Comparison of ENCODE assay signal across 21 cellular contexts in genomic region chr5:142317173-142317572, GRCh38. TPM values are rescaled to one million over a fixed set of nuclear protein-coding genes. Genes with fewer than 3 reads are reported as not detected.
A peak's percentile ranks its signal among the peaks of the same experiment; 100 is the strongest.
DNase-seq lines count a peak whose midpoint lies in the region; ATAC-seq and TF ChIP-seq lines count a peak whose summit lies in the region.
"Had no signal": no experiment of that assay in that cellular context is flagged by ENCODE, and none has a peak within 500 bp of the region (broad histone marks: within the 10 kb centered on the region; RNA-seq: fewer than 3 reads in every experiment).

No MANE protein-coding gene starts in this region.

- peaks cover 0 to 15% (median 0%) of the 10 kb centered on the region in 7 donors for H3K27me3 ChIP-seq in heart right ventricle
- no peaks in the 10 kb centered on the region for H3K27me3 ChIP-seq in osteoblast (ENCODE audit: insufficient read depth, low read length)

- DNase-seq in Right ventricle myocardium inferior (ENCODE audit: missing footprints), result no peak
- DNase-seq in cardiac septum (ENCODE audit: low spot score), result no peak
- no peak for DNase-seq in heart right ventricle
- DNase-seq in osteoblast (ENCODE audit: insufficient read length, low spot score, missing footprints), result no peak
- no peak for DNase-seq in RKO (ENCODE audit: low spot score)
- no peak for DNase-seq in DMS79 (lab: John Stamatoyannopoulos, UW)
- no peak for DNase-seq in stimulated activated CD4-positive, alpha-beta T cell treated with anti-CD3 and anti-CD28 coated beads, Interleukin-2, amount 100 ng/mL, for 48 hours
- DNase-seq in activated CD8-positive, alpha-beta T cell treated with anti-CD3 and anti-CD28 coated beads, Interleukin-2, amount 10 ng/mL, durations not matched to agents 7 days and 5 days, result no peak
- DNase-seq: activated CD4-positive, alpha-beta T cell treated with anti-CD3 and anti-CD28 coated beads for 1 hour; activated CD8-positive, alpha-beta memory T cell treated with anti-CD3 and anti-CD28 coated beads, Interleukin-2, amount 50 U/mL, for 48 hours; anterior cingulate cortex; GF-D8; HCEC 1CT; Karpas-422; kidney glomerular epithelial cell; NCI-H1105; PC-3; stimulated activated CD4-positive, alpha-beta T cell treated with anti-CD3 and anti-CD28 coated beads, Interleukin-4, amount 100 ng/mL, for 24 hours; T1000 had no signal

- H2AFZ ChIP-seq in osteoblast (ENCODE audit: low read length), result peak overlapping the region; percentile 24

- H3K36me3 Mint-ChIP-seq in activated CD8-positive, alpha-beta T cell treated with anti-CD3 and anti-CD28 coated beads, Interleukin-2, amount 10 ng/mL, durations not matched to agents 7 days and 5 days (ENCODE audit: low read depth), result no peaks in the 10 kb centered on the region

- H3K9me3 Mint-ChIP-seq in activated CD8-positive, alpha-beta T cell treated with anti-CD3 and anti-CD28 coated beads, Interleukin-2, amount 10 ng/mL, durations not matched to agents 7 days and 5 days (ENCODE audit: insufficient read depth), result no peaks in the 10 kb centered on the region

- peaks cover 0 to 38% (median 0%) of the 10 kb centered on the region in 9 donors for H3K36me3 ChIP-seq in heart right ventricle
- peaks cover 29% of the 10 kb centered on the region for H3K36me3 ChIP-seq in osteoblast (ENCODE audit: insufficient read depth, low read length)

- no peak for TF ChIP-seq CTCF in heart right ventricle (IDR thresholded peaks at IDR 0.05)
- TF ChIP-seq CTCF in osteoblast (IDR thresholded peaks at IDR 0.05; ENCODE audit: extremely low read depth, low read depth, low read length), result no peak

- peaks cover 9% of the 10 kb centered on the region for H3K27me3 Mint-ChIP-seq in activated CD8-positive, alpha-beta T cell treated with anti-CD3 and anti-CD28 coated beads, Interleukin-2, amount 10 ng/mL, durations not matched to agents 7 days and 5 days (ENCODE audit: low read depth)

- H3K4me1 ChIP-seq in heart right ventricle (peaks cover 33 to 100% (median 94%) of the 10 kb centered on the region in 9 donors), osteoblast (ENCODE audit: insufficient read depth, low read length) (peaks cover 72% of the 10 kb centered on the region)

- H3K4me2 ChIP-seq in osteoblast (ENCODE audit: insufficient read depth, low read length), result no peak overlapping the region

- 15 to 17% methylated on average over 5 of the region's 5 CpGs for WGBS in heart right ventricle, 2 donors

- CTCF ChIA-PET in activated CD8-positive, alpha-beta T cell treated with anti-CD3 and anti-CD28 coated beads, Interleukin-2, amount 10 ng/mL, durations not matched to agents 7 days and 5 days (lab: Charles Lee), result interaction anchor here (1.1 kb wide), 2 partner anchors 116 to 338 kb away, joined by 3 read pairs; no protein-coding TSS in a partner anchor

- H3K4me1 Mint-ChIP-seq in activated CD8-positive, alpha-beta T cell treated with anti-CD3 and anti-CD28 coated beads, Interleukin-2, amount 10 ng/mL, durations not matched to agents 7 days and 5 days (ENCODE audit: low read depth), result peaks cover 41% of the 10 kb centered on the region

- ATAC-seq in Right ventricle myocardium inferior, result peak; percentile 32
- peak in 3 of 8 donors; percentile 16 to 62 (median 27) for ATAC-seq in heart right ventricle
- ATAC-seq in activated CD8-positive, alpha-beta T cell treated with anti-CD3 and anti-CD28 coated beads, Interleukin-2, amount 10 ng/mL, durations not matched to agents 7 days and 5 days, result no peak
- ATAC-seq: GM12878, PC-3 had no signal

- H3K9me3 ChIP-seq in heart right ventricle (no peaks in the 10 kb centered on the region), osteoblast (ENCODE audit: low read depth, low read length) (no peaks in the 10 kb centered on the region)

- H3K27ac Mint-ChIP-seq in activated CD8-positive, alpha-beta T cell treated with anti-CD3 and anti-CD28 coated beads, Interleukin-2, amount 10 ng/mL, durations not matched to agents 7 days and 5 days, result no peak overlapping the region

- intact Hi-C loops in Right ventricle myocardium inferior (cut with DNase I) (loop anchor here (2.0 to 5.0 kb wide), 2 partner anchors 35 to 226 kb away; no protein-coding TSS in a partner anchor), cardiac septum (cut with DNase I) (loop anchor here (2.0 to 5.0 kb wide), 2 partner anchors 20 to 35 kb away; no protein-coding TSS in a partner anchor), heart right ventricle (cut with DNase I) (loop anchor here in 4 of 10 donors (5.0 to 10.0 kb wide), 6 partner anchors 35 to 230 kb away; no protein-coding TSS in a partner anchor)

- H3K4me3 Mint-ChIP-seq in activated CD8-positive, alpha-beta T cell treated with anti-CD3 and anti-CD28 coated beads, Interleukin-2, amount 10 ng/mL, durations not matched to agents 7 days and 5 days, result no peak overlapping the region

- POLR2A ChIA-PET in activated CD8-positive, alpha-beta T cell treated with anti-CD3 and anti-CD28 coated beads, Interleukin-2, amount 10 ng/mL, durations not matched to agents 7 days and 5 days (lab: Charles Lee), result no interaction called here

- H3K4me3 ChIP-seq in heart right ventricle, result peak overlapping the region in 3 of 10 donors; percentile 1 to 25 (median 3)
- no peak overlapping the region for H3K4me3 ChIP-seq in osteoblast (ENCODE audit: insufficient read depth, low read length)
- H3K4me3 ChIP-seq: GM12878 had no signal

- H3K27ac ChIP-seq in heart right ventricle (peak overlapping the region in 9 of 10 donors; percentile 30 to 95 (median 68)), osteoblast (ENCODE audit: low read depth, low read length) (peak overlapping the region; percentile 47)
- H3K27ac ChIP-seq: C4-2B had no signal

- peaks cover 100% of the 10 kb centered on the region for H3K79me2 ChIP-seq in osteoblast (ENCODE audit: insufficient read depth, low read length)

- H4K20me1 ChIP-seq in osteoblast (ENCODE audit: insufficient read depth, low read length), result peaks cover 83% of the 10 kb centered on the region

RNA-seq across cellular contexts. Expression of gene SPRY4, which starts 7.6 kb away (rescaled TPM):
- total RNA-seq in Right ventricle myocardium inferior, result 9.7 TPM
- total RNA-seq in cardiac septum, result 20.6 TPM
- 10 to 100 TPM in 5 of 10 donors, 1 to 10 TPM in 5; 7.4 to 13.7 (median 10.1) TPM for total RNA-seq in heart right ventricle
- 1 to 10 TPM; 5.0 to 5.5 TPM for polyA plus RNA-seq in heart right ventricle
- 5.4 and 5.9 TPM in 2 replicates for total RNA-seq in osteoblast
- total RNA-seq in activated CD8-positive, alpha-beta T cell treated with anti-CD3 and anti-CD28 coated beads, Interleukin-2, amount 10 ng/mL, durations not matched to agents 7 days and 5 days, result 1 to 10 TPM in 1 of 2 experiments, under 1 TPM in 1; 0.79 to 1.5 TPM
